ENCODE assay signal across 1 cellular context in the genomic region with DNA sequence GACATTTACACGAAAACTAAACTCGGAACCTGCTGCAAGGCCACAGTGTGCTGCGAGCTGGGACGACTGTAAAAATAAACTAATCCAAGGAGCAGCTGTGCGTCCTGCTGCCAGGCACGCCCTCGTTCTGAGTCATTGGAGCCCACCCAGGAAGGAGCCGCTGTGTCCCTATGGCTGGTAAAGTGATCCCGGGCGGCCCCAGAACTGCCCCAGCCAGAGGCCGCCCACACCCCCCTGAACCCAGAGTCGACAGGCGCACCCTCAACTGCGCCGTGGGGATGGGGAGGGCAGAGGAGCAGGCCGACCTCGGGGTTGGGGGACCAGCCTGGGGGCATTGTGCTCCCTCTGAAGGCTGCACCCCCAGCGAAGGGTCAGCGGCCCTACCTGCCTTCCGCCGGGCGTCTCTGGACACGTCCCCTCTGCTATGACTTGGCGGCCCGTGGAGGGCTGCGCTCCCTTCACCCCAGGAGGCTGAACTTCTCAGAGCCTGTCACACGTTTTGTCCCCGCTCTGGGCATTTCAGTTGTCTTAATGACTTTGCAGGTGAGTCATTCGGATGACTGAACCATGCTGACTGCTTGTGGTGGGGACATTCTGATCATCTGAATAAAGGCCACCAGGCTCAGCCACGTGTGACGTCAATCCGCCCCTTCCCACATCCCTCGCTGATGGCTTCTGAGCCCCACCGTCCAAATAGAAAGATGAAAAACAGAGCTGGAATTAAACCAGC.
A peak's percentile ranks its signal among the peaks of the same experiment; 100 is the strongest.
TF ChIP-seq lines count a peak whose summit lies in the region.

No MANE protein-coding gene starts in this region.

TF ChIP-seq in HEK293, 187 proteins besides CTCF, POLR2A, EP300 and RAD21 (continued from another document and continues in another):
- no peak; the same call in 1 of the 2 replicates for TF ChIP-seq ZNF391 (tag by site-specific recombination; IDR thresholded peaks at IDR 0.05; ENCODE audit: borderline replicate concordance, low read depth)
- peak; percentile 82 for TF ChIP-seq ZNF394 (tag by site-specific recombination; IDR thresholded peaks at IDR 0.05; ENCODE audit: borderline replicate concordance)
- TF ChIP-seq HOXA7 (CRISPR knock-in tag; IDR thresholded peaks at IDR 0.05; ENCODE audit: borderline replicate concordance), result no peak
- no peak for TF ChIP-seq ZNF133 (tag by site-specific recombination; IDR thresholded peaks at IDR 0.05)
- TF ChIP-seq SCRT1 (tag by site-specific recombination; IDR thresholded peaks at IDR 0.05; ENCODE audit: borderline replicate concordance), result no peak
- TF ChIP-seq KLF10 (tag by site-specific recombination; IDR thresholded peaks at IDR 0.05), result 0 out of 2 replicates have a peak, but pooled peaks have one; percentile 15
- TF ChIP-seq ZNF184 (tag by site-specific recombination; IDR thresholded peaks at IDR 0.05), result peak; percentile 17; the same call in 1 of the 2 replicates
- TF ChIP-seq ZNF626 (tag by site-specific recombination; IDR thresholded peaks at IDR 0.05), result no peak
- TF ChIP-seq ZNF416 (tag by site-specific recombination; IDR thresholded peaks at IDR 0.05), result no peak
- TF ChIP-seq ZBTB7A (tag by site-specific recombination; IDR thresholded peaks at IDR 0.05; ENCODE audit: low read depth), result no peak; the same call in 1 of the 2 replicates
- TF ChIP-seq, protein P1, sequence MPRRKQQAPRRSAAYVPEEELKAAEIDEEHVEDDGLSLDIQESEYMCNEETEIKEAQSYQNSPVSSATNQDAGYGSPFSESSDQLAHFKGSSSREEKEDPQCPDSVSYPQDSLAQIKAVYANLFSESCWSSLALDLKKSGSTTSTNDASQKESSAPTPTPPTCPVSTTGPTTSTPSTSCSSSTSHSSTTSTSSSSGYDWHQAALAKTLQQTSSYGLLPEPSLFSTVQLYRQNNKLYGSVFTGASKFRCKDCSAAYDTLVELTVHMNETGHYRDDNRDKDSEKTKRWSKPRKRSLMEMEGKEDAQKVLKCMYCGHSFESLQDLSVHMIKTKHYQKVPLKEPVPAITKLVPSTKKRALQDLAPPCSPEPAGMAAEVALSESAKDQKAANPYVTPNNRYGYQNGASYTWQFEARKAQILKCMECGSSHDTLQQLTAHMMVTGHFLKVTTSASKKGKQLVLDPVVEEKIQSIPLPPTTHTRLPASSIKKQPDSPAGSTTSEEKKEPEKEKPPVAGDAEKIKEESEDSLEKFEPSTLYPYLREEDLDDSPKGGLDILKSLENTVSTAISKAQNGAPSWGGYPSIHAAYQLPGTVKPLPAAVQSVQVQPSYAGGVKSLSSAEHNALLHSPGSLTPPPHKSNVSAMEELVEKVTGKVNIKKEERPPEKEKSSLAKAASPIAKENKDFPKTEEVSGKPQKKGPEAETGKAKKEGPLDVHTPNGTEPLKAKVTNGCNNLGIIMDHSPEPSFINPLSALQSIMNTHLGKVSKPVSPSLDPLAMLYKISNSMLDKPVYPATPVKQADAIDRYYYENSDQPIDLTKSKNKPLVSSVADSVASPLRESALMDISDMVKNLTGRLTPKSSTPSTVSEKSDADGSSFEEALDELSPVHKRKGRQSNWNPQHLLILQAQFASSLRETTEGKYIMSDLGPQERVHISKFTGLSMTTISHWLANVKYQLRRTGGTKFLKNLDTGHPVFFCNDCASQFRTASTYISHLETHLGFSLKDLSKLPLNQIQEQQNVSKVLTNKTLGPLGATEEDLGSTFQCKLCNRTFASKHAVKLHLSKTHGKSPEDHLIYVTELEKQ (tag by site-specific recombination; IDR thresholded peaks at IDR 0.05; ENCODE audit: borderline replicate concordance), result 0 out of 2 replicates have a peak, but pooled peaks have one; percentile 56
- TF ChIP-seq ZNF202 (tag by site-specific recombination; IDR thresholded peaks at IDR 0.05; ENCODE audit: borderline replicate concordance), result no peak
- TF ChIP-seq ZNF677 (tag by site-specific recombination; IDR thresholded peaks at IDR 0.05), result no peak
- no peak for TF ChIP-seq ZNF132 (tag by site-specific recombination; IDR thresholded peaks at IDR 0.05; ENCODE audit: borderline replicate concordance)
- 0 out of 2 replicates have a peak, but pooled peaks have one; percentile 22 for TF ChIP-seq ZBTB48 (tag by site-specific recombination; IDR thresholded peaks at IDR 0.05)
- no peak for TF ChIP-seq ZNF664 (tag by site-specific recombination; IDR thresholded peaks at IDR 0.05)
- no peak for TF ChIP-seq ZNF561 (tag by site-specific recombination; IDR thresholded peaks at IDR 0.05; ENCODE audit: borderline replicate concordance)
- 0 out of 2 replicates have a peak, but pooled peaks have one; percentile 26 for TF ChIP-seq ZNF623 (tag by site-specific recombination; IDR thresholded peaks at IDR 0.05)
- no peak for TF ChIP-seq ZNF571 (tag by site-specific recombination; IDR thresholded peaks at IDR 0.05)
- no peak for TF ChIP-seq RBAK (tag by site-specific recombination; IDR thresholded peaks at IDR 0.05)
- TF ChIP-seq ZNF10 (tag by site-specific recombination; IDR thresholded peaks at IDR 0.05), result no peak
- no peak for TF ChIP-seq ZBTB1 (tag by site-specific recombination; IDR thresholded peaks at IDR 0.05)
- TF ChIP-seq, protein P2, sequence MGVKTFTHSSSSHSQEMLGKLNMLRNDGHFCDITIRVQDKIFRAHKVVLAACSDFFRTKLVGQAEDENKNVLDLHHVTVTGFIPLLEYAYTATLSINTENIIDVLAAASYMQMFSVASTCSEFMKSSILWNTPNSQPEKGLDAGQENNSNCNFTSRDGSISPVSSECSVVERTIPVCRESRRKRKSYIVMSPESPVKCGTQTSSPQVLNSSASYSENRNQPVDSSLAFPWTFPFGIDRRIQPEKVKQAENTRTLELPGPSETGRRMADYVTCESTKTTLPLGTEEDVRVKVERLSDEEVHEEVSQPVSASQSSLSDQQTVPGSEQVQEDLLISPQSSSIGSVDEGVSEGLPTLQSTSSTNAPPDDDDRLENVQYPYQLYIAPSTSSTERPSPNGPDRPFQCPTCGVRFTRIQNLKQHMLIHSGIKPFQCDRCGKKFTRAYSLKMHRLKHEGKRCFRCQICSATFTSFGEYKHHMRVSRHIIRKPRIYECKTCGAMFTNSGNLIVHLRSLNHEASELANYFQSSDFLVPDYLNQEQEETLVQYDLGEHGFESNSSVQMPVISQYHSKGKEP (tag by site-specific recombination; IDR thresholded peaks at IDR 0.05), result no peak
- TF ChIP-seq ZNF837 (tag by site-specific recombination; IDR thresholded peaks at IDR 0.05), result no peak
- TF ChIP-seq SETDB1 (IDR thresholded peaks at IDR 0.05; ENCODE audit: insufficient read length, low read length), result no peak
- TF ChIP-seq, protein P3, sequence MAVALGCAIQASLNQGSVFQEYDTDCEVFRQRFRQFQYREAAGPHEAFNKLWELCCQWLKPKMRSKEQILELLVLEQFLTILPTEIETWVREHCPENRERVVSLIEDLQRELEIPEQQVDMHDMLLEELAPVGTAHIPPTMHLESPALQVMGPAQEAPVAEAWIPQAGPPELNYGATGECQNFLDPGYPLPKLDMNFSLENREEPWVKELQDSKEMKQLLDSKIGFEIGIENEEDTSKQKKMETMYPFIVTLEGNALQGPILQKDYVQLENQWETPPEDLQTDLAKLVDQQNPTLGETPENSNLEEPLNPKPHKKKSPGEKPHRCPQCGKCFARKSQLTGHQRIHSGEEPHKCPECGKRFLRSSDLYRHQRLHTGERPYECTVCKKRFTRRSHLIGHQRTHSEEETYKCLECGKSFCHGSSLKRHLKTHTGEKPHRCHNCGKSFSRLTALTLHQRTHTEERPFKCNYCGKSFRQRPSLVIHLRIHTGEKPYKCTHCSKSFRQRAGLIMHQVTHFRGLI (tag by site-specific recombination; IDR thresholded peaks at IDR 0.05), result no peak
- no peak for TF ChIP-seq ZNF48 (tag by site-specific recombination; IDR thresholded peaks at IDR 0.05)
- no peak for TF ChIP-seq ZNF747 (tag by site-specific recombination; IDR thresholded peaks at IDR 0.05)
- no peak for TF ChIP-seq ZNF610 (tag by site-specific recombination; IDR thresholded peaks at IDR 0.05; ENCODE audit: borderline replicate concordance)
- no peak for TF ChIP-seq ZNF558 (tag by site-specific recombination; IDR thresholded peaks at IDR 0.05)
- 0 out of 2 replicates have a peak, but pooled peaks have one; percentile 40 for TF ChIP-seq EGR2 (tag by site-specific recombination; IDR thresholded peaks at IDR 0.05; ENCODE audit: low read depth)
- no peak for TF ChIP-seq ZNF621 (tag by site-specific recombination; IDR thresholded peaks at IDR 0.05)
- TF ChIP-seq ZNF585B (tag by site-specific recombination; IDR thresholded peaks at IDR 0.05), result no peak
- TF ChIP-seq HOXC10 (CRISPR knock-in tag; IDR thresholded peaks at IDR 0.05), result no peak
- no peak for TF ChIP-seq ZNF350 (tag by site-specific recombination; IDR thresholded peaks at IDR 0.05)
- TF ChIP-seq MYNN (tag by site-specific recombination; IDR thresholded peaks at IDR 0.05; ENCODE audit: borderline replicate concordance), result 0 out of 2 replicates have a peak, but pooled peaks have one; percentile 11
- TF ChIP-seq, protein P4, sequence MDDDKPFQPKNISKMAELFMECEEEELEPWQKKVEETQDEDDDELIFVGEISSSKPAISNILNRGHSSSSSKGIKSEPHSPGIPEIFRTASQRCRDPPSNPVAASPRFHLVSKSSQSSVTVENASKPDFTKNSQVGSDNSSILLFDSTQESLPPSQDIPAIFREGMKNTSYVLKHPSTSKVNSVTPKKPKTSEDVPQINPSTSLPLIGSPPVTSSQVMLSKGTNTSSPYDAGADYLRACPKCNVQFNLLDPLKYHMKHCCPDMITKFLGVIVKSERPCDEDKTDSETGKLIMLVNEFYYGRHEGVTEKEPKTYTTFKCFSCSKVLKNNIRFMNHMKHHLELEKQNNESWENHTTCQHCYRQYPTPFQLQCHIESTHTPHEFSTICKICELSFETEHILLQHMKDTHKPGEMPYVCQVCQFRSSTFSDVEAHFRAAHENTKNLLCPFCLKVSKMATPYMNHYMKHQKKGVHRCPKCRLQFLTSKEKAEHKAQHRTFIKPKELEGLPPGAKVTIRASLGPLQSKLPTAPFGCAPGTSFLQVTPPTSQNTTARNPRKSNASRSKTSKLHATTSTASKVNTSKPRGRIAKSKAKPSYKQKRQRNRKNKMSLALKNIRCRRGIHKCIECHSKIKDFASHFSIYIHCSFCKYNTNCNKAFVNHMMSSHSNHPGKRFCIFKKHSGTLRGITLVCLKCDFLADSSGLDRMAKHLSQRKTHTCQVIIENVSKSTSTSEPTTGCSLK (tag by site-specific recombination; IDR thresholded peaks at IDR 0.05), result no peak
- TF ChIP-seq BCL11B (tag by site-specific recombination; IDR thresholded peaks at IDR 0.05; ENCODE audit: low read depth), result no peak
- TF ChIP-seq, protein P5, sequence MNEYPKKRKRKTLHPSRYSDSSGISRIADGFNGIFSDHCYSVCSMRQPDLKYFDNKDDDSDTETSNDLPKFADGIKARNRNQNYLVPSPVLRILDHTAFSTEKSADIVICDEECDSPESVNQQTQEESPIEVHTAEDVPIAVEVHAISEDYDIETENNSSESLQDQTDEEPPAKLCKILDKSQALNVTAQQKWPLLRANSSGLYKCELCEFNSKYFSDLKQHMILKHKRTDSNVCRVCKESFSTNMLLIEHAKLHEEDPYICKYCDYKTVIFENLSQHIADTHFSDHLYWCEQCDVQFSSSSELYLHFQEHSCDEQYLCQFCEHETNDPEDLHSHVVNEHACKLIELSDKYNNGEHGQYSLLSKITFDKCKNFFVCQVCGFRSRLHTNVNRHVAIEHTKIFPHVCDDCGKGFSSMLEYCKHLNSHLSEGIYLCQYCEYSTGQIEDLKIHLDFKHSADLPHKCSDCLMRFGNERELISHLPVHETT (tag by site-specific recombination; IDR thresholded peaks at IDR 0.05), result peak; percentile 39; the same call in 1 of the 2 replicates
- TF ChIP-seq ZNF335 (tag by site-specific recombination; conservative IDR thresholded peaks at IDR 0.05), result no peak
- TF ChIP-seq, protein P6, sequence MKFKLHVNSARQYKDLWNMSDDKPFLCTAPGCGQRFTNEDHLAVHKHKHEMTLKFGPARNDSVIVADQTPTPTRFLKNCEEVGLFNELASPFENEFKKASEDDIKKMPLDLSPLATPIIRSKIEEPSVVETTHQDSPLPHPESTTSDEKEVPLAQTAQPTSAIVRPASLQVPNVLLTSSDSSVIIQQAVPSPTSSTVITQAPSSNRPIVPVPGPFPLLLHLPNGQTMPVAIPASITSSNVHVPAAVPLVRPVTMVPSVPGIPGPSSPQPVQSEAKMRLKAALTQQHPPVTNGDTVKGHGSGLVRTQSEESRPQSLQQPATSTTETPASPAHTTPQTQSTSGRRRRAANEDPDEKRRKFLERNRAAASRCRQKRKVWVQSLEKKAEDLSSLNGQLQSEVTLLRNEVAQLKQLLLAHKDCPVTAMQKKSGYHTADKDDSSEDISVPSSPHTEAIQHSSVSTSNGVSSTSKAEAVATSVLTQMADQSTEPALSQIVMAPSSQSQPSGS (tag by site-specific recombination; IDR thresholded peaks at IDR 0.05; ENCODE audit: low read depth), result peak; percentile 42; the same call in 1 of the 2 replicates
- TF ChIP-seq ZNF24 (tag by site-specific recombination; IDR thresholded peaks at IDR 0.05), result peak; percentile 64
- no peak for TF ChIP-seq ZNF777 (tag by site-specific recombination; IDR thresholded peaks at IDR 0.05; ENCODE audit: borderline replicate concordance)
- TF ChIP-seq, protein P7, sequence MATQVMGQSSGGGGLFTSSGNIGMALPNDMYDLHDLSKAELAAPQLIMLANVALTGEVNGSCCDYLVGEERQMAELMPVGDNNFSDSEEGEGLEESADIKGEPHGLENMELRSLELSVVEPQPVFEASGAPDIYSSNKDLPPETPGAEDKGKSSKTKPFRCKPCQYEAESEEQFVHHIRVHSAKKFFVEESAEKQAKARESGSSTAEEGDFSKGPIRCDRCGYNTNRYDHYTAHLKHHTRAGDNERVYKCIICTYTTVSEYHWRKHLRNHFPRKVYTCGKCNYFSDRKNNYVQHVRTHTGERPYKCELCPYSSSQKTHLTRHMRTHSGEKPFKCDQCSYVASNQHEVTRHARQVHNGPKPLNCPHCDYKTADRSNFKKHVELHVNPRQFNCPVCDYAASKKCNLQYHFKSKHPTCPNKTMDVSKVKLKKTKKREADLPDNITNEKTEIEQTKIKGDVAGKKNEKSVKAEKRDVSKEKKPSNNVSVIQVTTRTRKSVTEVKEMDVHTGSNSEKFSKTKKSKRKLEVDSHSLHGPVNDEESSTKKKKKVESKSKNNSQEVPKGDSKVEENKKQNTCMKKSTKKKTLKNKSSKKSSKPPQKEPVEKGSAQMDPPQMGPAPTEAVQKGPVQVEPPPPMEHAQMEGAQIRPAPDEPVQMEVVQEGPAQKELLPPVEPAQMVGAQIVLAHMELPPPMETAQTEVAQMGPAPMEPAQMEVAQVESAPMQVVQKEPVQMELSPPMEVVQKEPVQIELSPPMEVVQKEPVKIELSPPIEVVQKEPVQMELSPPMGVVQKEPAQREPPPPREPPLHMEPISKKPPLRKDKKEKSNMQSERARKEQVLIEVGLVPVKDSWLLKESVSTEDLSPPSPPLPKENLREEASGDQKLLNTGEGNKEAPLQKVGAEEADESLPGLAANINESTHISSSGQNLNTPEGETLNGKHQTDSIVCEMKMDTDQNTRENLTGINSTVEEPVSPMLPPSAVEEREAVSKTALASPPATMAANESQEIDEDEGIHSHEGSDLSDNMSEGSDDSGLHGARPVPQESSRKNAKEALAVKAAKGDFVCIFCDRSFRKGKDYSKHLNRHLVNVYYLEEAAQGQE (tag by site-specific recombination; IDR thresholded peaks at IDR 0.05), result no peak
- TF ChIP-seq, protein P8, sequence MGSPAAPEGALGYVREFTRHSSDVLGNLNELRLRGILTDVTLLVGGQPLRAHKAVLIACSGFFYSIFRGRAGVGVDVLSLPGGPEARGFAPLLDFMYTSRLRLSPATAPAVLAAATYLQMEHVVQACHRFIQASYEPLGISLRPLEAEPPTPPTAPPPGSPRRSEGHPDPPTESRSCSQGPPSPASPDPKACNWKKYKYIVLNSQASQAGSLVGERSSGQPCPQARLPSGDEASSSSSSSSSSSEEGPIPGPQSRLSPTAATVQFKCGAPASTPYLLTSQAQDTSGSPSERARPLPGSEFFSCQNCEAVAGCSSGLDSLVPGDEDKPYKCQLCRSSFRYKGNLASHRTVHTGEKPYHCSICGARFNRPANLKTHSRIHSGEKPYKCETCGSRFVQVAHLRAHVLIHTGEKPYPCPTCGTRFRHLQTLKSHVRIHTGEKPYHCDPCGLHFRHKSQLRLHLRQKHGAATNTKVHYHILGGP (tag by site-specific recombination; IDR thresholded peaks at IDR 0.05), result no peak
